ENCODE assay signal across 1 cellular context in genomic region chr5:147578228-147579024, GRCh38.
TF ChIP-seq lines count a peak whose summit lies in the region.

No MANE protein-coding gene starts in this region.

TF ChIP-seq in WTC11, 78 proteins besides CTCF, POLR2A, EP300 and RAD21 (continued from another document):
- TF ChIP-seq, protein P1, sequence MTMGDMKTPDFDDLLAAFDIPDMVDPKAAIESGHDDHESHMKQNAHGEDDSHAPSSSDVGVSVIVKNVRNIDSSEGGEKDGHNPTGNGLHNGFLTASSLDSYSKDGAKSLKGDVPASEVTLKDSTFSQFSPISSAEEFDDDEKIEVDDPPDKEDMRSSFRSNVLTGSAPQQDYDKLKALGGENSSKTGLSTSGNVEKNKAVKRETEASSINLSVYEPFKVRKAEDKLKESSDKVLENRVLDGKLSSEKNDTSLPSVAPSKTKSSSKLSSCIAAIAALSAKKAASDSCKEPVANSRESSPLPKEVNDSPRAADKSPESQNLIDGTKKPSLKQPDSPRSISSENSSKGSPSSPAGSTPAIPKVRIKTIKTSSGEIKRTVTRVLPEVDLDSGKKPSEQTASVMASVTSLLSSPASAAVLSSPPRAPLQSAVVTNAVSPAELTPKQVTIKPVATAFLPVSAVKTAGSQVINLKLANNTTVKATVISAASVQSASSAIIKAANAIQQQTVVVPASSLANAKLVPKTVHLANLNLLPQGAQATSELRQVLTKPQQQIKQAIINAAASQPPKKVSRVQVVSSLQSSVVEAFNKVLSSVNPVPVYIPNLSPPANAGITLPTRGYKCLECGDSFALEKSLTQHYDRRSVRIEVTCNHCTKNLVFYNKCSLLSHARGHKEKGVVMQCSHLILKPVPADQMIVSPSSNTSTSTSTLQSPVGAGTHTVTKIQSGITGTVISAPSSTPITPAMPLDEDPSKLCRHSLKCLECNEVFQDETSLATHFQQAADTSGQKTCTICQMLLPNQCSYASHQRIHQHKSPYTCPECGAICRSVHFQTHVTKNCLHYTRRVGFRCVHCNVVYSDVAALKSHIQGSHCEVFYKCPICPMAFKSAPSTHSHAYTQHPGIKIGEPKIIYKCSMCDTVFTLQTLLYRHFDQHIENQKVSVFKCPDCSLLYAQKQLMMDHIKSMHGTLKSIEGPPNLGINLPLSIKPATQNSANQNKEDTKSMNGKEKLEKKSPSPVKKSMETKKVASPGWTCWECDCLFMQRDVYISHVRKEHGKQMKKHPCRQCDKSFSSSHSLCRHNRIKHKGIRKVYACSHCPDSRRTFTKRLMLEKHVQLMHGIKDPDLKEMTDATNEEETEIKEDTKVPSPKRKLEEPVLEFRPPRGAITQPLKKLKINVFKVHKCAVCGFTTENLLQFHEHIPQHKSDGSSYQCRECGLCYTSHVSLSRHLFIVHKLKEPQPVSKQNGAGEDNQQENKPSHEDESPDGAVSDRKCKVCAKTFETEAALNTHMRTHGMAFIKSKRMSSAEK (CRISPR knock-in tag; IDR thresholded peaks at IDR 0.05; ENCODE audit: borderline replicate concordance): no peak
- no peak for TF ChIP-seq ETV6 (CRISPR knock-in tag; IDR thresholded peaks at IDR 0.05)
- no peak for TF ChIP-seq SOX15 (CRISPR knock-in tag; IDR thresholded peaks at IDR 0.05)
